8 cellular contexts compared by ENCODE assay signal in genomic region chr10:12041766-12042408, GRCh38. TPM values are rescaled to one million over a fixed set of nuclear protein-coding genes. Genes with fewer than 3 reads are reported as not detected.
DNase-seq lines count a peak whose midpoint lies in the region; ATAC-seq, FAIRE-seq and TF ChIP-seq lines count a peak whose summit lies in the region.

No MANE protein-coding gene starts in this region.

- 1% methylated on average over 21 of the region's 26 CpGs for WGBS in GM12878 (ENCODE audit: insufficient coverage, insufficient replicate concordance, low lambda C conversion rate, missing lambda C conversion rate)

- no peaks in the 10 kb centered on the region for H3K36me3 ChIP-seq in BJ (ENCODE audit: control insufficient read depth, insufficient read depth, low read length)
- no peaks in the 10 kb centered on the region for H3K36me3 ChIP-seq in Peyer's patch
- no peaks in the 10 kb centered on the region for H3K36me3 ChIP-seq in GM12878 (ENCODE audit: control insufficient read depth in 2 of 2, insufficient read depth in 2 of 2, low read length in 1 of 2)

- TF ChIP-seq CTCF in BJ (IDR thresholded peaks at IDR 0.05; ENCODE audit: insufficient read depth, low read depth, low read length) (no peak), Peyer's patch (IDR thresholded peaks at IDR 0.05) (no peak), GM12878 (IDR thresholded peaks at IDR 0.05 in 2 of 3, conservative IDR thresholded peaks at IDR 0.05 in 1 of 3; ENCODE audit: control insufficient read depth in 2 of 3, extremely low read depth in 1 of 3, insufficient read depth in 1 of 3, low read depth in 3 of 3, low read length in 3 of 3) (no peak)

- no TSS peak for BruUV-seq in GM12878 (replicated peaks; lab: Mats Ljungman, UMichigan)

- no peaks in the 10 kb centered on the region for H3K27me3 ChIP-seq in BJ (ENCODE audit: control insufficient read depth, insufficient read depth, low read length)
- no peaks in the 10 kb centered on the region for H3K27me3 ChIP-seq in Peyer's patch
- no peaks in the 10 kb centered on the region for H3K27me3 ChIP-seq in GM12878 (replicated peaks in 1 of 2; ENCODE audit: control insufficient read depth in 2 of 2, insufficient read depth in 2 of 2, low read length in 1 of 2)
- H3K27me3 ChIP-seq in layer of hippocampus (ENCODE audit: control insufficient read depth, insufficient read depth, low read length), result no peaks in the 10 kb centered on the region

- TF ChIP-seq RAD21 in GM12878 (IDR thresholded peaks at IDR 0.05; ENCODE audit: insufficient read depth, low read depth, low read length), result no peak

- intact Hi-C loops in GM12878 (cut with micrococcal nuclease; ENCODE audit: unreplicated experiment), result loop anchor here (5.0 kb wide), 1 partner anchor 155 kb away; the partner anchor contains the start of genes CDC123 and NUDT5

- RAD21 ChIA-PET in GM12878 (lab: Charles Lee; ENCODE audit: unreplicated experiment), result interaction anchor here (2.2 to 5.2 kb wide), 8 partner anchors 9 to 154 kb away, joined by 6 to 40 read pairs (median 25); partner anchors contain the start of genes CDC123, DHTKD1 and NUDT5

- ATAC-seq in GM12878 (peak; percentile 58), HG03520 (IDR thresholded peaks at IDR 0.05; ENCODE audit: unreplicated experiment) (no peak)

- peak in 1 of 2 experiments; percentile 26; a peak in 1 of 4 replicates for TF ChIP-seq EP300 in GM12878 (IDR thresholded peaks at IDR 0.05; ENCODE audit: borderline replicate concordance in 1 of 2, control insufficient read depth in 1 of 2, low read depth in 2 of 2, low read length in 2 of 2)

- H3K79me2 ChIP-seq in GM12878 (ENCODE audit: control insufficient read depth, insufficient read depth, low read length), result peaks cover 54% of the 10 kb centered on the region

- in situ Hi-C loops in GM12878 (cut with MboI), result loop anchor here (5.0 to 10.0 kb wide), 2 partner anchors 80 to 867 kb away; no protein-coding TSS in a partner anchor

- peak overlapping the region; percentile 100 for H3K4me3 ChIP-seq in BJ (ENCODE audit: low read depth, low read length)
- peak overlapping the region; percentile 72 to 98 (median 86) for H3K4me3 ChIP-seq in Peyer's patch
- H3K4me3 ChIP-seq in GM12878, result peak overlapping the region; percentile 88

- peak; percentile 54 for FAIRE-seq in GM12878 (lab: Jason Lieb, UNC)

- POLR2A ChIA-PET in BJ (lab: Charles Lee) (interaction anchor here (0.7 to 1.4 kb wide), 2 partner anchors 153 to 154 kb away, joined by 3 to 5 read pairs; partner anchors contain the start of genes CDC123 and NUDT5), GM12878 (lab: Charles Lee) (interaction anchor here (0.6 to 5.0 kb wide), 13 partner anchors 8 to 87 kb away, joined by 3 to 35 read pairs (median 5); no protein-coding TSS in a partner anchor)

- no peak overlapping the region for H2AFZ ChIP-seq in GM12878 (ENCODE audit: control insufficient read depth, low read depth, low read length)

- H3K27ac ChIP-seq in Peyer's patch (peak overlapping the region; percentile 92 to 98 (median 96)), GM12878 (ENCODE audit: control insufficient read depth, insufficient read depth) (peak overlapping the region; percentile 97), layer of hippocampus (ENCODE audit: low read depth, low read length) (peak overlapping the region; percentile 100)

- peak overlapping the region; percentile 72 for H3K4me2 ChIP-seq in GM12878 (ENCODE audit: control insufficient read depth, insufficient read depth)

- SMC1A ChIA-PET in GM12878 (lab: Charles Lee; ENCODE audit: uncharacterized antibody, unreplicated experiment), result interaction anchor here (0.7 to 8.7 kb wide), 26 partner anchors 9 to 157 kb away, joined by 3 to 64 read pairs (median 4); partner anchors contain the start of gene DHTKD1

- no peaks in the 10 kb centered on the region for H4K20me1 ChIP-seq in GM12878 (ENCODE audit: control insufficient read depth, insufficient read depth)

- H3K9ac ChIP-seq in GM12878 (ENCODE audit: control insufficient read depth, insufficient read depth, low read length), result peak overlapping the region; percentile 77

- CTCF ChIA-PET in BJ (lab: Yijun Ruan, JAX) (no interaction called here), GM12878 (lab: Yijun Ruan, JAX) (interaction anchor here (1.2 to 3.0 kb wide), 7 partner anchors 9 to 157 kb away, joined by 3 to 10 read pairs (median 6); no protein-coding TSS in a partner anchor)

- peak; percentile 52 for TF ChIP-seq POLR2A in GM19193 (IDR thresholded peaks at IDR 0.05; ENCODE audit: extremely low read depth, insufficient read depth, insufficient read length)
- TF ChIP-seq POLR2A in Peyer's patch (IDR thresholded peaks at IDR 0.05), result no peak
- TF ChIP-seq POLR2A in GM12878 (IDR thresholded peaks at IDR 0.05; ENCODE audit: low read depth, low read length), result peak; percentile 75; the same call in 1 of the 2 replicates

- no peaks in the 10 kb centered on the region for H3K9me3 ChIP-seq in Peyer's patch
- no peaks in the 10 kb centered on the region for H3K9me3 ChIP-seq in GM12878 (replicated peaks; ENCODE audit: control insufficient read depth, insufficient read depth, low read length)

- DNase-seq in BJ (ENCODE audit: low read depth) (no peak), Peyer's patch (peak; percentile 51 to 70 (median 61)), GM12878 (ENCODE audit: low read depth, low spot score) (no peak), GOT3 (lab: John Stamatoyannopoulos, UW) (no peak)
- DNase-seq in stimulated activated CD4-positive, alpha-beta T cell treated with anti-CD3 and anti-CD28 coated beads, Interleukin-2, amount 100 ng/mL, for 4 hours (ENCODE audit: low read depth), result peak; percentile 11

- H3K4me1 ChIP-seq in Peyer's patch, result peaks cover 0 to 17% (median 9%) of the 10 kb centered on the region in 4 donors
- peaks cover 15% of the 10 kb centered on the region for H3K4me1 ChIP-seq in GM12878 (ENCODE audit: control insufficient read depth, insufficient read depth, low read length)

TF ChIP-seq in GM12878, 131 proteins besides CTCF, POLR2A, EP300 and RAD21 (continues in another document):
- TF ChIP-seq JUNB (IDR thresholded peaks at IDR 0.05), result no peak
- peak; percentile 58; the same call in 1 of the 2 replicates for TF ChIP-seq TCF7 (IDR thresholded peaks at IDR 0.05; ENCODE audit: borderline replicate concordance)
- no peak for TF ChIP-seq CBFB (IDR thresholded peaks at IDR 0.05; ENCODE audit: low read depth)
- peak; percentile 32; the same call in 1 of the 2 replicates for TF ChIP-seq CREM (IDR thresholded peaks at IDR 0.05; ENCODE audit: low read depth)

RNA-seq across cellular contexts. Expression of gene UPF2, which starts 0.7 kb away (rescaled TPM):
- polyA plus RNA-seq in BJ (2011; rRNA removed) (5.5 and 10.4 TPM in 2 replicates), GM12878 (2011; rRNA removed) (24.3 and 37.9 TPM in 2 replicates), GM12878 (2014; fragmentation: Illumina TruSeq; extraction: Trizol) (44.4 and 57.4 TPM in 2 replicates), GM12878 (2014; fragmentation: Nextera tagmentation; extraction: Ambion mirVana) (10 to 100 TPM; 21.2 to 22.2 TPM), GM12878 (2014; rRNA removed) (19.6 and 24.0 TPM in 2 replicates), GM12878 (2016; fragmentation: Nextera tagmentation; extraction: Ambion mirVana) (10 to 100 TPM; 34.2 to 34.6 TPM)
- polyA minus RNA-seq in BJ (2011; rRNA and poly(A)+ RNA removed), result 4.3 and 5.4 TPM in 2 replicates
- total RNA-seq in Peyer's patch (10 to 100 TPM; 12.6 to 56.1 (median 21.0) TPM), GM12878 (2014; rRNA removed) (21.0 and 25.0 TPM in 2 replicates), GM12878 (2014; rRNA removed; fragmentation: Illumina TruSeq; extraction: Trizol) (42.6 and 44.2 TPM in 2 replicates), GM12878 (2021) (27.6 and 30.6 TPM in 2 replicates)
- 60.0 and 61.3 TPM in 2 replicates for total RNA-seq in GM12878 (2013; cell fraction: nucleolus; rRNA removed)
- 14.9 TPM for polyA plus RNA-seq in GM12878 (2011; ENCODE audit: low read depth)
- 9.4 TPM in 2 replicates for polyA plus RNA-seq in GM12878 (2011; cell fraction: cytosol; rRNA removed)
- 11.4 and 14.7 TPM in 2 replicates for polyA plus RNA-seq in GM12878 (2011; cell fraction: nucleus; rRNA removed)
- 21.4 and 22.2 TPM in 2 replicates for polyA plus RNA-seq in GM12878 (2012)
- polyA minus RNA-seq in GM12878 (2011; rRNA and poly(A)+ RNA removed), result 15.9 and 23.0 TPM in 2 replicates
- polyA minus RNA-seq in GM12878 (2011; cell fraction: cytosol; rRNA and poly(A)+ RNA removed), result 7.8 and 9.9 TPM in 2 replicates
- polyA minus RNA-seq in GM12878 (2011; cell fraction: nucleus; rRNA and poly(A)+ RNA removed), result 10.0 and 14.7 TPM in 2 replicates

RNA-seq across cellular contexts. Expression of gene DHTKD1, which starts 26.9 kb away (rescaled TPM):
- polyA plus RNA-seq in BJ (2011; rRNA removed) (11.0 and 11.1 TPM in 2 replicates), GM12878 (2011; rRNA removed) (26.2 and 26.6 TPM in 2 replicates), GM12878 (2014; fragmentation: Illumina TruSeq; extraction: Trizol) (29.5 and 35.9 TPM in 2 replicates), GM12878 (2014; fragmentation: Nextera tagmentation; extraction: Ambion mirVana) (10 to 100 TPM; 11.3 to 12.0 TPM), GM12878 (2014; rRNA removed) (24.0 and 27.5 TPM in 2 replicates), GM12878 (2016; fragmentation: Nextera tagmentation; extraction: Ambion mirVana) (10 to 100 TPM; 28.8 to 31.9 TPM)
- 55.7 and 70.2 TPM in 2 replicates for polyA minus RNA-seq in BJ (2011; rRNA and poly(A)+ RNA removed)
- total RNA-seq in Peyer's patch (10 to 100 TPM; 18.4 to 32.1 (median 24.2) TPM), GM12878 (2014; rRNA removed) (23.7 and 27.0 TPM in 2 replicates), GM12878 (2014; rRNA removed; fragmentation: Illumina TruSeq; extraction: Trizol) (26.3 and 29.0 TPM in 2 replicates), GM12878 (2021) (33.9 and 35.0 TPM in 2 replicates)
- 62.0 and 80.8 TPM in 2 replicates for total RNA-seq in GM12878 (2013; cell fraction: nucleolus; rRNA removed)
- polyA plus RNA-seq in GM12878 (2011; ENCODE audit: low read depth), result 14.5 TPM
- 24.4 and 40.2 TPM in 2 replicates for polyA plus RNA-seq in GM12878 (2011; cell fraction: cytosol; rRNA removed)
- 14.8 and 15.8 TPM in 2 replicates for polyA plus RNA-seq in GM12878 (2011; cell fraction: nucleus; rRNA removed)
- 14.8 and 20.4 TPM in 2 replicates for polyA plus RNA-seq in GM12878 (2012)
- 63.1 and 90.8 TPM in 2 replicates for polyA minus RNA-seq in GM12878 (2011; rRNA and poly(A)+ RNA removed)
- polyA minus RNA-seq in GM12878 (2011; cell fraction: cytosol; rRNA and poly(A)+ RNA removed), result 22.9 and 26.3 TPM in 2 replicates
- polyA minus RNA-seq in GM12878 (2011; cell fraction: nucleus; rRNA and poly(A)+ RNA removed), result 18.8 and 20.7 TPM in 2 replicates

Comparison
In these comparisons a context has a peak if more than half of its experiments do, and no peak if none do; other contexts are left out.
1. DNase-seq: peak in Peyer's patch (3 of 3) and stimulated activated CD4-positive, alpha-beta T cell treated with anti-CD3 and anti-CD28 coated beads, Interleukin-2, amount 100 ng/mL, for 4 hours (single experiment); none in BJ (single experiment), GM12878 (single experiment) and GOT3 (single experiment).
2. POLR2A ChIP-seq: peak in GM19193 (single experiment) and GM12878 (single experiment); none in Peyer's patch (0 of 2).
3. Peak in every context shown above with its lines, with median percentiles within 50 percentile points of each other: H3K4me3 ChIP-seq and H3K27ac ChIP-seq.